19 cellular contexts compared by ENCODE assay signal in the genomic region with DNA sequence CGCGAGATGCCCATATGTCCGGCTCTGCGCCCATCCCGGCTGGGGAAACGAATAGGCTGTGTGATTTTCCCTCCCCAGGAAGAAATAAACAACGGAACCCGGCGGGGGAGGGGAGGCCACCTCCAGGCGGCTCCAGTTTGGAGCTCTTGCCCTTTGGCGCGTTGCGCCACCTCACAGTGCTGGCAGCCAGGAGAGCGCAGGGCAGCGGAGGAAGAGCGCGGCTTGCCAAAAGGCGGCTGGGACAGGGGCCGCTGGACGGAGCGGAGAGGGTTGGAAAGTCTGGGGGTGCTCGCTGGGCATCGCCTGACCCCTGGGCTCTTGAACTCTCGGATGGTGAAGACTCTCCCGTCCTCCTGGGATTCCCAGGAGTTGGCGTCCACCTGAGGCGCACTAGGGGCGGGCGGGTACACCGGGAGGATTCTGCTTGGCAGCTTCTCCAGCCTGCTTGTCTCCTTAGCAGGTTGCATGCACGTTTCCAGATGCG. TPM values are rescaled to one million over a fixed set of nuclear protein-coding genes. Genes with fewer than 3 reads are reported as not detected.
A peak's percentile ranks its signal among the peaks of the same experiment; 100 is the strongest.
DNase-seq lines count a peak whose midpoint lies in the region; FAIRE-seq and TF ChIP-seq lines count a peak whose summit lies in the region.
"Had no signal": no experiment of that assay in that cellular context is flagged by ENCODE, and none has a peak within 500 bp of the region (broad histone marks: within the 10 kb centered on the region; RNA-seq: fewer than 3 reads in every experiment).

No MANE protein-coding gene starts in this region.

- FAIRE-seq in H1 (lab: Jason Lieb, UNC): no peak

- no peaks in the 10 kb centered on the region for H3K79me1 ChIP-seq in H1 (ENCODE audit: low read depth, low read length)

- no peak overlapping the region for H3K4ac ChIP-seq in H1 (replicated peaks; ENCODE audit: insufficient read length, low read depth, low read length)

- no peak overlapping the region for H2BK120ac ChIP-seq in H1 (replicated peaks; ENCODE audit: low read depth, low read length)

- no peak overlapping the region for H3K14ac ChIP-seq in H1 (ENCODE audit: insufficient read length)

- TF ChIP-seq CTCF in H1 (IDR thresholded peaks at IDR 0.05; ENCODE audit: control extremely low read depth in 1 of 3, insufficient read depth in 1 of 3, low read depth in 1 of 3, low read length in 3 of 3) (no peak), suprapubic skin (IDR thresholded peaks at IDR 0.05) (no peak)

- H3K27me3 ChIP-seq in H7 (ENCODE audit: control insufficient read depth, insufficient read depth, low read length) (peaks cover 88% of the 10 kb centered on the region), H1 (replicated peaks in 1 of 4; ENCODE audit: control insufficient read depth in 3 of 4, extremely low read depth in 1 of 4, insufficient read depth in 3 of 4, low read length in 3 of 4) (peaks cover 70 to 90% (median 84%) of the 10 kb centered on the region in 4 experiments), iPS-20b (ENCODE audit: insufficient read depth, low read length) (peaks cover 100% of the 10 kb centered on the region), suprapubic skin (peaks cover 84% of the 10 kb centered on the region)

- no peak overlapping the region for H3K27ac ChIP-seq in H1 (ENCODE audit: low read depth, low read length)
- no peak overlapping the region for H3K27ac ChIP-seq in iPS-20b (ENCODE audit: low read length)
- H3K27ac ChIP-seq in suprapubic skin: no peak overlapping the region

- H2BK15ac ChIP-seq in H1 (ENCODE audit: low read length): 0 out of 2 replicates have a peak overlapping the region, but pooled peaks have one; percentile 46

- WGBS in H1 (ENCODE audit: extremely low coverage in 1 of 2, insufficient coverage in 1 of 2, insufficient read length in 1 of 2, insufficient replicate concordance in 2 of 2, low coverage in 1 of 2, low lambda C conversion rate in 2 of 2, missing lambda C conversion rate in 1 of 2), 2 experiments: 2% methylated on average over 31 of the region's 32 CpGs; no CpG with 5 or more reads in 1 of the 2 experiments
- WGBS in suprapubic skin: 7% methylated on average over 18 of the region's 32 CpGs

- H4K91ac ChIP-seq in H1 (replicated peaks; ENCODE audit: insufficient read length, low read length): no peak overlapping the region

- H3K4me1 ChIP-seq in H1 (replicated peaks in 1 of 4; ENCODE audit: control insufficient read depth in 3 of 4, insufficient read depth in 4 of 4, low read length in 3 of 4) (peaks cover 7 to 41% (median 24%) of the 10 kb centered on the region in 4 experiments), iPS-20b (ENCODE audit: insufficient read depth, low read length) (peaks cover 18% of the 10 kb centered on the region; the same call in 1 of the 2 replicates), suprapubic skin (peaks cover 15% of the 10 kb centered on the region)

- no peak overlapping the region for H4K5ac ChIP-seq in H1 (ENCODE audit: insufficient read length, low read depth, low read length)

- TF ChIP-seq POLR2A in H1 (IDR thresholded peaks at IDR 0.05; ENCODE audit: control extremely low read depth in 1 of 2, low read depth in 2 of 2, low read length in 2 of 2) (no peak), suprapubic skin (IDR thresholded peaks at IDR 0.05) (no peak)

- H3K4me3 ChIP-seq in H7 (ENCODE audit: insufficient read depth, low read depth, low read length): peak overlapping the region; percentile 13; the same call in 1 of the 2 replicates
- H3K4me3 ChIP-seq in H1 (ENCODE audit: extremely low read depth in 1 of 4, insufficient read depth in 2 of 4, low read depth in 3 of 4, low read length in 4 of 4): peak overlapping the region; percentile 14 to 62 (median 24); a peak in 5 of 8 replicates
- H3K4me3 ChIP-seq in iPS-20b (ENCODE audit: low read length): peak overlapping the region; percentile 46; the same call in 1 of the 2 replicates
- no peak overlapping the region for H3K4me3 ChIP-seq in suprapubic skin

- CTCF ChIA-PET in H1 (lab: Charles Lee; ENCODE audit: partially characterized antibody): interaction anchor here (1.2 to 47.4 kb wide), 11 partner anchors 8 to 136 kb away, joined by 3 to 578 read pairs (median 6); no protein-coding TSS in a partner anchor

- H3K9ac ChIP-seq in H1 (replicated peaks in 1 of 4; ENCODE audit: extremely low read depth in 1 of 4, low read depth in 3 of 4, low read length in 3 of 4): no peak overlapping the region
- H3K9ac ChIP-seq in iPS-20b (ENCODE audit: low read depth, low read length): no peak overlapping the region

- TF ChIP-seq RAD21 in H1 (IDR thresholded peaks at IDR 0.05 in 1 of 2, conservative IDR thresholded peaks at IDR 0.05 in 1 of 2; ENCODE audit: low read depth in 2 of 2, low read length in 2 of 2): no peak

- DNase-seq in NCI-H1105 treated with DMSO at 0.1 percent for 48 hours (lab: John Stamatoyannopoulos, UW) (peak; percentile 47), NCI-H1105 (lab: John Stamatoyannopoulos, UW) (no peak), H7 (peak; percentile 68), H1 (ENCODE audit: low read depth in 1 of 2, low spot score in 2 of 2) (peak in 1 of 2 experiments; percentile 60), suprapubic skin (ENCODE audit: low spot score in 2 of 2) (no peak), COR-L47 (lab: John Stamatoyannopoulos, UW) (no peak), NCI-H1694 (lab: John Stamatoyannopoulos, UW) (no peak)
- DNase-seq: 8988T; CD8-positive, alpha-beta T cell; NCI-H1436; NCI-H2029 treated with DMSO at 0.1 percent for 48 hours; NCI-H226; NCI-H526; OCI-M1; SHP77 treated with DMSO at 0.1 percent for 48 hours had no signal

- H3K9me3 ChIP-seq in H1 (ENCODE audit: insufficient read depth in 2 of 2, low read depth in 1 of 2, low read length in 1 of 2) (peaks cover 0 to 4% of the 10 kb centered on the region in 2 experiments; a peak in 1 of 4 replicates), iPS-20b (ENCODE audit: insufficient read depth, low read depth, low read length) (no peaks in the 10 kb centered on the region; the same call in 1 of the 2 replicates), suprapubic skin (no peaks in the 10 kb centered on the region)

- peak overlapping the region; percentile 17; the same call in 1 of the 2 replicates for H2BK12ac ChIP-seq in H1 (ENCODE audit: low read depth, low read length)

- H2BK5ac ChIP-seq in H1 (ENCODE audit: low read depth, low read length): no peak overlapping the region

- H4K8ac ChIP-seq in H1 (ENCODE audit: extremely low read depth, insufficient read depth, low read length): no peak overlapping the region; the same call in 1 of the 2 replicates

- H2BK20ac ChIP-seq in H1 (ENCODE audit: low read length): no peak overlapping the region

- H3K79me2 ChIP-seq in H1 (ENCODE audit: control insufficient read depth in 1 of 2, insufficient read depth in 2 of 2, low read length in 2 of 2): no peaks in the 10 kb centered on the region

- TF ChIP-seq EP300 in H1 (IDR thresholded peaks at IDR 0.05; ENCODE audit: borderline replicate concordance in 1 of 2, low read depth in 2 of 2, low read length in 2 of 2): no peak
- no peak for TF ChIP-seq EP300 in suprapubic skin (IDR thresholded peaks at IDR 0.05)

- H3K36me3 ChIP-seq in H7 (replicated peaks; ENCODE audit: control insufficient read depth, insufficient read depth, low read length) (no peaks in the 10 kb centered on the region), H1 (ENCODE audit: control insufficient read depth in 2 of 4, insufficient read depth in 4 of 4, low read length in 3 of 4) (no peaks in the 10 kb centered on the region), iPS-20b (ENCODE audit: insufficient read depth, low read depth, low read length) (no peaks in the 10 kb centered on the region), suprapubic skin (no peaks in the 10 kb centered on the region)

- POLR2A ChIA-PET in H1 (lab: Charles Lee; ENCODE audit: partially characterized antibody): interaction anchor here (0.8 to 7.1 kb wide), 6 partner anchors 10 to 63 kb away, joined by 3 to 67 read pairs (median 4); no protein-coding TSS in a partner anchor

- peaks cover 12% of the 10 kb centered on the region; the same call in 1 of the 2 replicates for H3K23me2 ChIP-seq in H1 (ENCODE audit: low read depth, low read length)

- H2AFZ ChIP-seq in H1 (ENCODE audit: low read length): no peak overlapping the region

- H3K4me2 ChIP-seq in H1 (ENCODE audit: insufficient read depth in 1 of 2, low read depth in 2 of 2, low read length in 2 of 2): peak overlapping the region; percentile 77 to 95

- H3K23ac ChIP-seq in H1 (ENCODE audit: insufficient read length): no peak overlapping the region

- peaks cover 5 to 12% of the 10 kb centered on the region in 2 experiments for H4K20me1 ChIP-seq in H1 (replicated peaks in 1 of 2; ENCODE audit: control insufficient read depth in 1 of 2, insufficient read depth in 2 of 2, low read length in 2 of 2)

- H3K56ac ChIP-seq in H1 (replicated peaks; ENCODE audit: insufficient read length, low read depth, low read length): no peak overlapping the region

- H3K18ac ChIP-seq in H1 (ENCODE audit: extremely low read depth, low read length): peak overlapping the region; percentile 15

- no peak overlapping the region for H2AK5ac ChIP-seq in H1 (ENCODE audit: low read depth, low read length)

RNA-seq across cellular contexts. Expression of a gene that starts 5.3 kb away (rescaled TPM):
- total RNA-seq in H7 (2014; rRNA removed; shearing (Covaris generic)): 0.14 and 1.4 TPM in 2 replicates
- total RNA-seq in H1 (2021; fragmentation: NEBNext Ultra II Directional; extraction: Animal tissue kit (Norgen Biotek cat#: 25700)): 0.31 TPM in 1 of 2 replicates, not detected in the other
- polyA plus RNA-seq in H1 (2011; rRNA removed): 0.45 and 0.55 TPM in 2 replicates
- polyA plus RNA-seq in H1 (2011; cell fraction: cytosol; rRNA removed): 0.19 TPM
- 0.26 TPM for polyA plus RNA-seq in H1 (2011; cell fraction: nucleus; rRNA removed)
- polyA plus RNA-seq in H1 (2012, experiment 1 of 2): 0.21 to 0.25 TPM in 2 of 4 replicates, not detected in the others
- polyA plus RNA-seq in H1 (2012, experiment 2 of 2): 0.38 TPM
- polyA plus RNA-seq in H1 (2013, experiment 1 of 2): 0.10 TPM
- 0.26 TPM for polyA plus RNA-seq in H1 (2013, experiment 2 of 2)
- polyA minus RNA-seq in H1 (2011; rRNA and poly(A)+ RNA removed): 0.24 TPM in 1 of 2 replicates, not detected in the other
- polyA minus RNA-seq in H1 (2011; cell fraction: cytosol; rRNA and poly(A)+ RNA removed): not detected
- not detected for polyA minus RNA-seq in H1 (2011; cell fraction: nucleus; rRNA and poly(A)+ RNA removed)
- not detected for total RNA-seq in suprapubic skin
- total RNA-seq: CD8-positive, alpha-beta T cell; H4; RPMI7951 had no signal
- polyA plus RNA-seq: BJ had no signal

RNA-seq across cellular contexts. Expression of a gene that starts 51.5 kb away (rescaled TPM):
- 5.8 and 8.4 TPM in 2 replicates for total RNA-seq in H7 (2014; rRNA removed; shearing (Covaris generic))
- 18.6 and 19.3 TPM in 2 replicates for total RNA-seq in H1 (2021; fragmentation: NEBNext Ultra II Directional; extraction: Animal tissue kit (Norgen Biotek cat#: 25700))
- polyA plus RNA-seq in H1 (2011; rRNA removed): 29.2 and 30.1 TPM in 2 replicates
- 33.7 TPM for polyA plus RNA-seq in H1 (2011; cell fraction: cytosol; rRNA removed)
- 23.0 TPM for polyA plus RNA-seq in H1 (2011; cell fraction: nucleus; rRNA removed)
- polyA plus RNA-seq in H1 (2012, experiment 1 of 2): 24.7 to 33.7 TPM (median 28.7 TPM) in 4 replicates
- 21.4 TPM for polyA plus RNA-seq in H1 (2012, experiment 2 of 2)
- 18.9 TPM for polyA plus RNA-seq in H1 (2013, experiment 1 of 2)
- polyA plus RNA-seq in H1 (2013, experiment 2 of 2): 20.3 TPM
- polyA minus RNA-seq in H1 (2011; rRNA and poly(A)+ RNA removed): 9.3 and 11.0 TPM in 2 replicates
- 8.7 TPM for polyA minus RNA-seq in H1 (2011; cell fraction: cytosol; rRNA and poly(A)+ RNA removed)
- polyA minus RNA-seq in H1 (2011; cell fraction: nucleus; rRNA and poly(A)+ RNA removed): 14.9 TPM
- total RNA-seq in suprapubic skin: 1 to 10 TPM in 3 of 4 donors, under 1 TPM in 1; 0.49 to 4.3 (median 2.5) TPM

Comparison
In these comparisons a context has a peak if more than half of its experiments do, and no peak if none do; other contexts are left out.
1. DNase-seq: peak in NCI-H1105 treated with DMSO at 0.1 percent for 48 hours (single experiment) and H7 (single experiment); none in NCI-H1105 (single experiment), suprapubic skin (0 of 2), COR-L47 (single experiment) and NCI-H1694 (single experiment).